1 cellular context compared by ENCODE assay signal in genomic region chr2:184599054-184599874, GRCh38.
TF ChIP-seq lines count a peak whose summit lies in the region.

No MANE protein-coding gene starts in this region.

TF ChIP-seq in K562, 482 proteins besides CTCF, POLR2A, EP300 and RAD21 (continued from another document):
- TF ChIP-seq MGA (IDR thresholded peaks at IDR 0.05) = 0 out of 2 replicates have a peak, but pooled peaks have one; percentile 13
- TF ChIP-seq HDAC3 (IDR thresholded peaks at IDR 0.05; ENCODE audit: borderline replicate concordance, partially characterized antibody) = no peak
